20 cellular contexts compared by ENCODE assay signal in genomic region chr2:43055086-43055912, GRCh38.
"Had no signal": no experiment of that assay in that cellular context is flagged by ENCODE, and none has a peak within 500 bp of the region (broad histone marks: within the 10 kb centered on the region; RNA-seq: fewer than 3 reads in every experiment).

No MANE protein-coding gene starts in this region.

- H3K9me3 ChIP-seq: body of pancreas, lower lobe of right lung, testis had no signal

- H3K9me3 Mint-ChIP-seq: activated naive CD4-positive, alpha-beta T cell treated with anti-CD3 and anti-CD28 coated beads, Interleukin-2, amount 50 U/mL, for 24 hours; central memory CD8-positive, alpha-beta T cell; dendritic cell treated with granulocyte-macrophage colony-stimulating factor and Interleukin-4, amounts not matched to agents 40 ng/mL and 50 ng/mL, for 4 days; immature natural killer cell; stimulated activated naive CD8-positive, alpha-beta T cell treated with anti-CD3 and anti-CD28 coated beads, Interleukin-15, Interleukin-2, amounts not matched to agents 100 ng/mL and 50 ng/mL, for 24 hours; WTC11 had no signal

- H3K27me3 ChIP-seq: body of pancreas, testis had no signal

- DNase-seq: activated CD4-positive, alpha-beta T cell treated with anti-CD3 and anti-CD28 coated beads for 4 hours; activated CD8-positive, alpha-beta memory T cell treated with anti-CD3 and anti-CD28 coated beads, Interleukin-2, amount 50 U/mL, for 4 hours; activated CD8-positive, alpha-beta T cell treated with anti-CD3 and anti-CD28 coated beads, Interleukin-2, amount 10 ng/mL, durations not matched to agents 7 days and 5 days; activated effector memory CD4-positive, alpha-beta T cell treated with anti-CD3 and anti-CD28 coated beads, Interleukin-2, amount 50 U/mL, for 16 hours; activated T-cell treated with anti-CD3 and anti-CD28 coated beads, Interleukin-2, amount 50 U/mL, for 48 hours; amniotic stem cell; body of pancreas; head of caudate nucleus; immature natural killer cell; lower lobe of right lung; midbrain; T-helper 17 cell; testis had no signal

- H3K27ac ChIP-seq: body of pancreas, lower lobe of right lung, testis had no signal

- H3K27me3 Mint-ChIP-seq: activated naive CD4-positive, alpha-beta T cell treated with anti-CD3 and anti-CD28 coated beads, Interleukin-2, amount 50 U/mL, for 24 hours; central memory CD8-positive, alpha-beta T cell; T-helper 17 cell had no signal

- ATAC-seq: activated CD8-positive, alpha-beta T cell treated with anti-CD3 and anti-CD28 coated beads, Interleukin-2, amount 10 ng/mL, durations not matched to agents 7 days and 5 days; body of pancreas; lower lobe of right lung; T-helper 17 cell; WTC11 had no signal

- H3K4me3 ChIP-seq: body of pancreas, lower lobe of right lung, smooth muscle cell, testis had no signal

- H3K27ac Mint-ChIP-seq: activated CD8-positive, alpha-beta T cell treated with anti-CD3 and anti-CD28 coated beads, Interleukin-2, amount 10 ng/mL, durations not matched to agents 7 days and 5 days; dendritic cell treated with granulocyte-macrophage colony-stimulating factor and Interleukin-4, amounts not matched to agents 40 ng/mL and 50 ng/mL, for 4 days; immature natural killer cell; progenitor cell of endocrine pancreas; stimulated activated naive CD8-positive, alpha-beta T cell treated with anti-CD3 and anti-CD28 coated beads, Interleukin-15, Interleukin-2, amounts not matched to agents 100 ng/mL and 50 ng/mL, for 24 hours; T-helper 17 cell; WTC11 had no signal

- H3K36me3 ChIP-seq: lower lobe of right lung had no signal

- H3K36me3 Mint-ChIP-seq: activated naive CD4-positive, alpha-beta T cell treated with anti-CD3 and anti-CD28 coated beads, Interleukin-2, amount 50 U/mL, for 24 hours; immature natural killer cell; WTC11 had no signal

- H3K4me3 Mint-ChIP-seq: activated CD8-positive, alpha-beta T cell treated with anti-CD3 and anti-CD28 coated beads, Interleukin-2, amount 10 ng/mL, durations not matched to agents 7 days and 5 days; activated naive CD4-positive, alpha-beta T cell treated with anti-CD3 and anti-CD28 coated beads, Interleukin-2, amount 50 U/mL, for 24 hours; central memory CD8-positive, alpha-beta T cell; dendritic cell treated with granulocyte-macrophage colony-stimulating factor and Interleukin-4, amounts not matched to agents 40 ng/mL and 50 ng/mL, for 4 days; immature natural killer cell; stimulated activated naive CD8-positive, alpha-beta T cell treated with anti-CD3 and anti-CD28 coated beads, Interleukin-15, Interleukin-2, amounts not matched to agents 100 ng/mL and 50 ng/mL, for 24 hours; T-helper 17 cell; WTC11 had no signal
